Comparison of ENCODE assay signal across 7 cellular contexts in the genomic region with DNA sequence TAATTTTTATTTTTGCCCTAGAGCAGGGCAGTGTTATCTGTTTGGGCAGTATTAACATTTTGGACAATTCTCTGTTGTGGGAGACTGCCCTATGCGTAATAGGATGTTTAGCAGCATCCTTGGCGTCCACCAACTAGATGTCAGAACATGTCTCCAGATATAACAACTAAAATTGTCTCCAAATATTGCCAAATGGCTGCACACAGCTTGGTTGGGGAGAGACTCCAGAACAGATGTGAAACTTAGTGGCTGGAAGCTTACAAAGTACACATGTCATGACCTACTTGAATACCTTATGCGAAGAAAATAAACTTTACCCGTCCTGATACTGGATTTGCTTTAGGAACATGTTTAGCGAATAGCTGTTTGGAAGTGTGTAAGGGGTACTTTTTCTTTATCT.
"Had no signal": no experiment of that assay in that cellular context is flagged by ENCODE, and none has a peak within 500 bp of the region (broad histone marks: within the 10 kb centered on the region; RNA-seq: fewer than 3 reads in every experiment).

No MANE protein-coding gene starts in this region.

- DNase-seq: IMR-90, KBM-7, KG1 had no signal

- H3K27ac ChIP-seq: HL-60 had no signal

- H3K4me3 ChIP-seq: K562 had no signal

- FAIRE-seq: HepG2, HTR-8/SVneo, K562 had no signal

- ATAC-seq: HepG2, K562 had no signal
